In the genomic region with DNA sequence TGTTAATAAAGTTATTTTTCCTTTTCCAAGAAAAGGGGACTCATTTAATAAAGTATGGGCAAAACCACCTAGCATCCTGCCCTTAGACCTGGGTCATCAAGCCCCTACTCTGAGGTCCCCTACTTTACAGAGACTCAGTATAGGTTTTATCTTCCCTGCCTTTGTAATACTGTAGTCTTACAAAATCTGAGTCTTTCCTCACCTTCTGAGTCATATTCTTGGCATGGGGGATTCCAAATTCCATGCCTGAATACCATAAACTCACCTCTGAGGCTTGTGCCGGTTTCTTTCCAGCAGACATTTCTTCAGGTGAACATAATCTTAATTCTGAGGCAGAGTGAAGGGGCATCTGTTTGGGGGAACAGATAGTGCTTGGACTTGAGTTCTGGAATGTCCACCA, we compare ENCODE assay signal across 26 cellular contexts.
"Had no signal": no experiment of that assay in that cellular context is flagged by ENCODE, and none has a peak within 500 bp of the region (broad histone marks: within the 10 kb centered on the region; RNA-seq: fewer than 3 reads in every experiment).

No MANE protein-coding gene starts in this region.

- H2AFZ ChIP-seq: parathyroid adenoma had no signal

- H3K4me1 ChIP-seq: colonic mucosa, esophagus squamous epithelium, gastrocnemius medialis, lower lobe of right lung, parathyroid adenoma, right lobe of liver, tibial nerve had no signal

- H3K27me3 Mint-ChIP-seq: dendritic cell treated with granulocyte-macrophage colony-stimulating factor and Interleukin-4, amounts not matched to agents 40 ng/mL and 50 ng/mL, for 4 days; memory B cell; naive B cell; natural killer cell treated with Interleukin-12 subunit alpha and Interleukin-12 subunit beta and Interleukin-15 and Interleukin-18, amount 100 ng/mL, for 72 hours; progenitor cell of endocrine pancreas; stimulated activated naive B cell treated with anti-CD40 and anti-IgM and Interleukin-4, amounts not matched to agents 10 μg/mL and 1 μg/mL and 100 μg/mL, for 72 hours; stimulated activated naive CD8-positive, alpha-beta T cell treated with anti-CD3 and anti-CD28 coated beads, Interleukin-15, Interleukin-2, amounts not matched to agents 100 ng/mL and 50 ng/mL, for 24 hours had no signal

- H3K27ac ChIP-seq: colonic mucosa, esophagus squamous epithelium, gastrocnemius medialis, lower lobe of right lung, neutrophil, parathyroid adenoma, right lobe of liver, thoracic aorta, tibial nerve had no signal

- H3K27me3 ChIP-seq: colonic mucosa, esophagus squamous epithelium, gastrocnemius medialis, neutrophil, right lobe of liver had no signal

- ATAC-seq: gastrocnemius medialis; left ventricle myocardium superior; lower lobe of right lung; mucosa of descending colon; natural killer cell treated with Interleukin-12 subunit alpha and Interleukin-12 subunit beta and Interleukin-15 and Interleukin-18, amount 100 ng/mL, for 72 hours; right lobe of liver; stimulated activated naive B cell treated with anti-CD40 and anti-IgM and Interleukin-4, amounts not matched to agents 10 μg/mL and 1 μg/mL and 100 μg/mL, for 72 hours had no signal

- H3K9me3 ChIP-seq: colonic mucosa, esophagus squamous epithelium, gastrocnemius medialis, lower lobe of right lung, neutrophil, right lobe of liver, thoracic aorta had no signal

- H3K9me3 Mint-ChIP-seq: neural crest cell had no signal

- H3K4me3 ChIP-seq: colonic mucosa, esophagus squamous epithelium, gastrocnemius medialis, lower lobe of right lung, mucosa of descending colon, right lobe of liver, thoracic aorta, tibial nerve had no signal

- H3K79me2 ChIP-seq: parathyroid adenoma had no signal

- H3K27ac Mint-ChIP-seq: dendritic cell treated with granulocyte-macrophage colony-stimulating factor and Interleukin-4, amounts not matched to agents 40 ng/mL and 50 ng/mL, for 4 days; memory B cell; mesothelial cell of epicardium; naive B cell; natural killer cell treated with Interleukin-12 subunit alpha and Interleukin-12 subunit beta and Interleukin-15 and Interleukin-18, amount 100 ng/mL, for 72 hours; progenitor cell of endocrine pancreas; stimulated activated naive B cell treated with anti-CD40 and anti-IgM and Interleukin-4, amounts not matched to agents 10 μg/mL and 1 μg/mL and 100 μg/mL, for 72 hours; stimulated activated naive CD8-positive, alpha-beta T cell treated with anti-CD3 and anti-CD28 coated beads, Interleukin-15, Interleukin-2, amounts not matched to agents 100 ng/mL and 50 ng/mL, for 24 hours had no signal

- H3K4me3 Mint-ChIP-seq: dendritic cell treated with granulocyte-macrophage colony-stimulating factor and Interleukin-4, amounts not matched to agents 40 ng/mL and 50 ng/mL, for 4 days; memory B cell; mesothelial cell of epicardium; naive B cell; natural killer cell treated with Interleukin-12 subunit alpha and Interleukin-12 subunit beta and Interleukin-15 and Interleukin-18, amount 100 ng/mL, for 72 hours; neural crest cell; stimulated activated naive B cell treated with anti-CD40 and anti-IgM and Interleukin-4, amounts not matched to agents 10 μg/mL and 1 μg/mL and 100 μg/mL, for 72 hours; stimulated activated naive CD8-positive, alpha-beta T cell treated with anti-CD3 and anti-CD28 coated beads, Interleukin-15, Interleukin-2, amounts not matched to agents 100 ng/mL and 50 ng/mL, for 24 hours had no signal

- H3K36me3 Mint-ChIP-seq: memory B cell; mesothelial cell of epicardium; naive B cell; stimulated activated naive B cell treated with anti-CD40 and anti-IgM and Interleukin-4, amounts not matched to agents 10 μg/mL and 1 μg/mL and 100 μg/mL, for 72 hours had no signal

- H3K9ac ChIP-seq: parathyroid adenoma had no signal

- H3K36me3 ChIP-seq: colonic mucosa, esophagus squamous epithelium, gastrocnemius medialis, lower lobe of right lung, neutrophil, right lobe of liver, thoracic aorta, tibial nerve had no signal

- DNase-seq: colonic mucosa; effector CD8-positive, alpha-beta T cell; erythroblast; esophagus squamous epithelium; gastrocnemius medialis; head of caudate nucleus; left ventricle myocardium superior; lower lobe of right lung; mucosa of descending colon; naive B cell; right lobe of liver; small intestine; stimulated activated CD4-positive, alpha-beta T cell treated with anti-CD3 and anti-CD28 coated beads, Interleukin-15, amount 100 ng/mL, for 24 hours; stimulated activated CD4-positive, alpha-beta T cell treated with anti-CD3 and anti-CD28 coated beads, Interleukin-2, amount 100 ng/mL, for 48 hours; stimulated activated naive B cell treated with anti-CD40 and anti-IgM and Interleukin-4, amounts not matched to agents 10 μg/mL and 1 μg/mL and 100 μg/mL, for 72 hours had no signal

- H3K4me1 Mint-ChIP-seq: memory B cell; mesothelial cell of epicardium; naive B cell; neural crest cell; stimulated activated naive B cell treated with anti-CD40 and anti-IgM and Interleukin-4, amounts not matched to agents 10 μg/mL and 1 μg/mL and 100 μg/mL, for 72 hours had no signal
